18 cellular contexts compared by ENCODE assay signal in the genomic region with DNA sequence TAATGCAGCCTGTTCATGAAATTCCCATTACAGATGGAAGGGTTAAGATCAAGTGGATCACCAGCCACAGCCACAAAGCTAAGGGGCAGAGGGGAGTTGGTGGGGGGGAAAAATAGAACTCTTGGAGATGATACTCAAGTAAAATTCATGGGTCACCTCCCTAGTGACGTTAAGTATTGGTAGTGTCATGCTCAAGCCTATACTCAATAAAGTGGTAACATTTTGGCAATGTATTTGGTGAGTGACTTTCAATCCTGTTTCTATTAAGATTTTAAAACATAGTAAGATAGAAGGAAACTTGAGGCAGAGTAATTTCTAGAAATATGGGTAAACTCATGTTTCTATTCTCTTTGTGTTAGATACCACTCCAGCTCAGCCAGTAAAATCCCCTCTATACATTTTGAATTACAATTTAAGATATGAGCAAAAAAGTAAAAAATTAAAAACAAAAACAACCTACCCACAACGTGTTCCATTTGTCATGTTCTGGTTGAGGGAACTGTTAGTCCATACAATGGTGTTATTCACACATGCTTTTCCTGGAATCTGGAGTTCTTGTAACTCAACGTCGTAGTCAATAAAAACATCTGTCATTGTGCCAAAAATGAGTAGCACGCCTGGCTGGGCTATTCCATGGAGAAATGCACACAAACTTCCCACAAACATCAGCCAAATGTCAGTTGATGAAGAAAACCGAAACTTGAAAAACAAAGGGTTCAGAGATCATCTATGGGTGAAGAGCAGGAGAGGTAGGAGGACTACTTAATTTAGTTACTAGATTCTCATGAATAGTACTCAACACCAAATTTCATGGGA. TPM values are rescaled to one million over a fixed set of nuclear protein-coding genes. Genes with fewer than 3 reads are reported as not detected.
DNase-seq lines count a peak whose midpoint lies in the region; ATAC-seq and TF ChIP-seq lines count a peak whose summit lies in the region.
"Had no signal": no experiment of that assay in that cellular context is flagged by ENCODE, and none has a peak within 500 bp of the region (broad histone marks: within the 10 kb centered on the region; RNA-seq: fewer than 3 reads in every experiment).

No MANE protein-coding gene starts in this region.

- intact Hi-C loops in Calu3 (cut with micrococcal nuclease; ENCODE audit: unreplicated experiment), result loop anchor here (1.0 to 2.0 kb wide), 3 partner anchors 52 to 164 kb away; no protein-coding TSS in a partner anchor

- peaks cover 5% of the 10 kb centered on the region for H3K9me3 Mint-ChIP-seq in Calu3 (ENCODE audit: low read depth, unreplicated experiment)
- no peaks in the 10 kb centered on the region for H3K9me3 Mint-ChIP-seq in naive thymus-derived CD8-positive, alpha-beta T cell
- H3K9me3 Mint-ChIP-seq: activated naive CD8-positive, alpha-beta T cell treated with anti-CD3 and anti-CD28 coated beads for 36 hours; memory B cell had no signal

- H3K27ac Mint-ChIP-seq in Calu3 (ENCODE audit: unreplicated experiment), result peak overlapping the region; percentile 87
- H3K27ac Mint-ChIP-seq in naive thymus-derived CD8-positive, alpha-beta T cell, result no peak overlapping the region
- H3K27ac Mint-ChIP-seq: activated naive CD8-positive, alpha-beta T cell treated with anti-CD3 and anti-CD28 coated beads for 36 hours; memory B cell; type B pancreatic cell had no signal

- POLR2A ChIA-PET in naive thymus-derived CD8-positive, alpha-beta T cell (lab: Charles Lee), result no interaction called here

- H3K36me3 Mint-ChIP-seq in Calu3 (ENCODE audit: insufficient read depth, unreplicated experiment), result peaks cover 30% of the 10 kb centered on the region
- no peaks in the 10 kb centered on the region for H3K36me3 Mint-ChIP-seq in naive thymus-derived CD8-positive, alpha-beta T cell
- H3K36me3 Mint-ChIP-seq: activated naive CD8-positive, alpha-beta T cell treated with anti-CD3 and anti-CD28 coated beads for 36 hours; memory B cell; type B pancreatic cell had no signal

- CTCF ChIA-PET in Calu3 (lab: Charles Lee), result interaction anchor here (0.6 to 3.6 kb wide), 6 partner anchors 13 to 53 kb away, joined by 3 to 44 read pairs (median 6); no protein-coding TSS in a partner anchor

- H3K4me3 ChIP-seq in SJSA1 (no peak overlapping the region), epithelial cell of proximal tubule (ENCODE audit: low read depth, low read length) (no peak overlapping the region)
- H3K4me3 ChIP-seq: coronary artery, GM23248 had no signal

- TF ChIP-seq CTCF in Calu3 (IDR thresholded peaks at IDR 0.05; ENCODE audit: unreplicated experiment), result no peak
- no peak for TF ChIP-seq CTCF in epithelial cell of proximal tubule (conservative IDR thresholded peaks at IDR 0.05; ENCODE audit: low read depth, low read length)

- peaks cover 82% of the 10 kb centered on the region for H3K4me1 Mint-ChIP-seq in Calu3 (ENCODE audit: low read depth, unreplicated experiment)
- peaks cover 0 to 6% (median 3%) of the 10 kb centered on the region in 4 donors for H3K4me1 Mint-ChIP-seq in naive thymus-derived CD8-positive, alpha-beta T cell
- H3K4me1 Mint-ChIP-seq: memory B cell had no signal

- no TSS peak for BruUV-seq in Calu3 (replicated peaks; lab: Mats Ljungman, UMichigan)

- peaks cover 35% of the 10 kb centered on the region for H3K4me1 ChIP-seq in SJSA1 (replicated peaks)

- H3K27ac ChIP-seq in SJSA1, result peak overlapping the region; percentile 81
- H3K27ac ChIP-seq: coronary artery, GM23248 had no signal

- ATAC-seq in GM19463 (IDR thresholded peaks at IDR 0.05; ENCODE audit: unreplicated experiment), result no peak
- no peak for ATAC-seq in naive thymus-derived CD8-positive, alpha-beta T cell
- ATAC-seq: activated CD4-positive, CD25-positive, alpha-beta regulatory T cell treated with anti-CD3 and anti-CD28 coated beads, Interleukin-2, amount 50 U/mL, for 24 hours had no signal

- H3K9me3 ChIP-seq in SJSA1 (replicated peaks), result no peaks in the 10 kb centered on the region

- peak overlapping the region; percentile 35 for H3K4me3 Mint-ChIP-seq in Calu3 (ENCODE audit: low read depth, unreplicated experiment)
- H3K4me3 Mint-ChIP-seq in naive thymus-derived CD8-positive, alpha-beta T cell, result no peak overlapping the region
- H3K4me3 Mint-ChIP-seq: activated naive CD8-positive, alpha-beta T cell treated with anti-CD3 and anti-CD28 coated beads for 36 hours; memory B cell; type B pancreatic cell had no signal

- no peaks in the 10 kb centered on the region for H3K27me3 Mint-ChIP-seq in Calu3 (ENCODE audit: unreplicated experiment)
- peaks cover 0 to 13% (median 5%) of the 10 kb centered on the region in 5 donors for H3K27me3 Mint-ChIP-seq in naive thymus-derived CD8-positive, alpha-beta T cell
- H3K27me3 Mint-ChIP-seq: type B pancreatic cell had no signal

- H3K27me3 ChIP-seq in SJSA1 (replicated peaks), result no peaks in the 10 kb centered on the region

- DNase-seq in Calu3 (peak; percentile 46), SJSA1 (ENCODE audit: low read depth in 1 of 2, low spot score in 2 of 2) (peak in 1 of 2 experiments; percentile 47), epithelial cell of proximal tubule (ENCODE audit: low read depth) (peak; percentile 60), lung microvascular endothelial cell (ENCODE audit: low read depth in 2 of 2) (peak; percentile 53 to 82), NCI-H2029 (lab: John Stamatoyannopoulos, UW) (no peak), NCI-H82 (lab: John Stamatoyannopoulos, UW) (no peak)
- DNase-seq in naive thymus-derived CD8-positive, alpha-beta T cell, result no peak
- DNase-seq: activated naive CD8-positive, alpha-beta T cell treated with anti-CD3 and anti-CD28 coated beads for 36 hours; NCI-H1930; NCI-H526 treated with DMSO at 0.1 percent for 48 hours had no signal

- no peaks in the 10 kb centered on the region for H3K36me3 ChIP-seq in SJSA1

RNA-seq across cellular contexts. Expression of a gene that starts 18.1 kb away (rescaled TPM):
- 1.3 and 2.1 TPM in 2 replicates for total RNA-seq in Calu3 (2022)
- not detected in 2 replicates for total RNA-seq in SJSA1 (2014; rRNA removed; shearing (Covaris generic))
- not detected in 2 replicates for total RNA-seq in epithelial cell of proximal tubule
- under 0.01 TPM in 1 of 2 replicates, not detected in the other for total RNA-seq in lung microvascular endothelial cell
- under 1 TPM in 1 of 2 experiments, not detected in 1; 0.08 TPM for total RNA-seq in naive thymus-derived CD8-positive, alpha-beta T cell
- not detected for polyA plus RNA-seq in naive thymus-derived CD8-positive, alpha-beta T cell
- total RNA-seq: activated naive CD8-positive, alpha-beta T cell treated with anti-CD3 and anti-CD28 coated beads for 36 hours; GM23248; skeletal muscle tissue; T-helper 2 cell treated with Interferon-gamma antibody and Interleukin-4, amounts not matched to agents 100 ng/mL and 5 ng/mL, for 36 hours had no signal
- polyA plus RNA-seq: GM23248 had no signal

RNA-seq across cellular contexts. Expression of a gene that starts 56.3 kb away (rescaled TPM):
- total RNA-seq in Calu3 (2022) (16.6 and 46.8 TPM in 2 replicates), epithelial cell of proximal tubule (0.14 and 0.35 TPM in 2 replicates), lung microvascular endothelial cell (not detected in 2 replicates)
- 0.11 and 0.19 TPM in 2 replicates for total RNA-seq in SJSA1 (2014; rRNA removed; shearing (Covaris generic))
- not detected for total RNA-seq in naive thymus-derived CD8-positive, alpha-beta T cell
- polyA plus RNA-seq in naive thymus-derived CD8-positive, alpha-beta T cell, result not detected
- total RNA-seq: activated naive CD8-positive, alpha-beta T cell treated with anti-CD3 and anti-CD28 coated beads for 36 hours; GM23248 had no signal
- polyA plus RNA-seq: GM23248 had no signal

Comparison
In these comparisons a context has a peak if more than half of its experiments do, and no peak if none do; other contexts are left out.
1. DNase-seq: peak in Calu3 (single experiment), epithelial cell of proximal tubule (single experiment) and lung microvascular endothelial cell (2 of 2); none in NCI-H2029 (single experiment), NCI-H82 (single experiment) and naive thymus-derived CD8-positive, alpha-beta T cell (0 of 10).
2. RNA of a gene that starts 56.3 kb away (total RNA-seq): 16.6 to 46.8 TPM in Calu3; 0.14 to 0.35 TPM in epithelial cell of proximal tubule, 0.11 to 0.19 TPM in SJSA1, not detected in lung microvascular endothelial cell and not detected in naive thymus-derived CD8-positive, alpha-beta T cell; every median in the first group is over 10 times any median in the second.